In the genomic region with DNA sequence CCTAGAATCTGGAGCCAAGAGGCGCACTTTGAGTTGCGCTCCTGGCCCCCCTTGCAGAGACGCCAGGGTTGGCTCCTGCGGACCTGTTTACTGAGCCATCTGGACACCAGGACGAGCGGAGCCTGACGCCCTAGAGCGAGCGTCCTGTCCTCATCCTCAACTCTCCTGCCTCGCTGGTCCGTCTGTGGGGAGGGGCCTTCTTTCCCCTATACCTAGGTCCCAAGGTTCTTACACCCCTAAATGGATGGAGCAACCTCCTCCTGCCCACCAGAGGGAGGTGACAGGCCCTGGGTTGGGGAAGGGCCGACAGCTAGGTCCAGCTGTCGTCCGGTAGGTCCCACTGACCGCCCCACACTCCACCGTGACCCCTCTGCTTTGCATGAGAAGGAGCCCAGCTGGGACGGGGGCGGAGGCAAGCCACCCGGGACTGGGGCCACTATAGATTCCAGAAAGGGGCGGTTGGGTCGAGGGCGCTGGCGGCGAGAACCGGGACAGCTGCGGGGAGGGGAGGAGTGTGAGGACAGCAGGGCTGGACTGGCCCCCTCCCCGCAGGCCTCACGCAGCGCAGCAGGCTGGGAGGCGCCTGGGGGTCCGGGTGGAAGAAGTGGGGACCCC, we compare ENCODE assay signal across 8 cellular contexts. TPM values are rescaled to one million over a fixed set of nuclear protein-coding genes. Genes with fewer than 3 reads are reported as not detected.
DNase-seq lines count a peak whose midpoint lies in the region; ATAC-seq lines count a peak whose summit lies in the region.
"Had no signal": no experiment of that assay in that cellular context is flagged by ENCODE, and none has a peak within 500 bp of the region (broad histone marks: within the 10 kb centered on the region; RNA-seq: fewer than 3 reads in every experiment).

No MANE protein-coding gene starts in this region.

- H3K4me3 ChIP-seq in neuronal stem cell (ENCODE audit: low read length in 2 of 2) = peak overlapping the region in 1 of 2 donors; percentile 60

- no peaks in the 10 kb centered on the region for H3K9me3 Mint-ChIP-seq in effector memory CD8-positive, alpha-beta T cell

- H3K4me3 Mint-ChIP-seq in effector memory CD8-positive, alpha-beta T cell = peak overlapping the region; percentile 45 to 61

- H3K27me3 ChIP-seq in neuronal stem cell (ENCODE audit: control insufficient read depth in 3 of 3, insufficient read depth in 3 of 3, low read depth in 1 of 3, low read length in 3 of 3) = peaks cover 84 to 100% (median 99%) of the 10 kb centered on the region in 3 experiments

- H3K9me3 ChIP-seq in ES-I3 (ENCODE audit: control insufficient read depth, insufficient read depth, low read length) (no peaks in the 10 kb centered on the region), neuronal stem cell (replicated peaks in 1 of 2; ENCODE audit: control insufficient read depth in 2 of 2, insufficient read depth in 1 of 2, low read depth in 1 of 2, low read length in 2 of 2) (no peaks in the 10 kb centered on the region)

- H2BK120ac ChIP-seq in neuronal stem cell (ENCODE audit: low read depth, low read length) = no peak overlapping the region

- no peak overlapping the region for H3K27ac ChIP-seq in neuronal stem cell (replicated peaks; ENCODE audit: low read length)

- H3K9ac ChIP-seq in ES-I3 (ENCODE audit: low read depth, low read length) = peak overlapping the region; percentile 64; the same call in 1 of the 2 replicates
- H3K9ac ChIP-seq in neuronal stem cell (ENCODE audit: low read depth, low read length, poor library complexity) = no peak overlapping the region

- H3K36me3 Mint-ChIP-seq in effector memory CD8-positive, alpha-beta T cell (ENCODE audit: insufficient read depth) = peaks cover 33% of the 10 kb centered on the region

- H4K91ac ChIP-seq in neuronal stem cell (ENCODE audit: low read depth, low read length, poor library complexity) = no peak overlapping the region

- H2BK5ac ChIP-seq in neuronal stem cell (ENCODE audit: low read length) = no peak overlapping the region

- H3K14ac ChIP-seq in neuronal stem cell (ENCODE audit: low read length) = no peak overlapping the region

- DNase-seq in NCI-H69 (lab: John Stamatoyannopoulos, UW) = peak; percentile 68
- no peak for DNase-seq in effector memory CD8-positive, alpha-beta T cell
- DNase-seq in neuronal stem cell (ENCODE audit: low spot score) = no peak
- no peak for DNase-seq in AG08396 (ENCODE audit: low spot score)

- H3K36me3 ChIP-seq in ES-I3 (ENCODE audit: insufficient read depth, low read length) (no peaks in the 10 kb centered on the region), neuronal stem cell (replicated peaks in 1 of 2; ENCODE audit: control insufficient read depth in 2 of 2, insufficient read depth in 2 of 2, low read length in 2 of 2) (no peaks in the 10 kb centered on the region)

- WGBS in neuronal stem cell (ENCODE audit: extremely low coverage in 2 of 2, insufficient read length in 2 of 2, insufficient replicate concordance in 1 of 2), 2 donors = no CpG with 5 or more reads among the region's 31 CpGs

- peaks cover 57 to 58% of the 10 kb centered on the region in 2 donors for H3K4me1 Mint-ChIP-seq in effector memory CD8-positive, alpha-beta T cell (ENCODE audit: low read depth in 2 of 2)

- H3K27ac Mint-ChIP-seq in effector memory CD8-positive, alpha-beta T cell = no peak overlapping the region

- H2BK15ac ChIP-seq in neuronal stem cell (ENCODE audit: low read length) = peak overlapping the region; percentile 13

- H2BK12ac ChIP-seq in neuronal stem cell (ENCODE audit: low read length) = no peak overlapping the region

- no peak overlapping the region for H4K8ac ChIP-seq in neuronal stem cell (ENCODE audit: low read depth, low read length)

- H3K4ac ChIP-seq in neuronal stem cell (ENCODE audit: low read length) = no peak overlapping the region

- H3K18ac ChIP-seq in neuronal stem cell (ENCODE audit: low read length) = peak overlapping the region; percentile 38

- H2AK5ac ChIP-seq in neuronal stem cell (ENCODE audit: low read depth, low read length) = peak overlapping the region; percentile 27

- no peak for ATAC-seq in effector memory CD8-positive, alpha-beta T cell (replicated peaks)
- ATAC-seq in GM21367 (IDR thresholded peaks at IDR 0.05; ENCODE audit: unreplicated experiment) = no peak
- no peak for ATAC-seq in HG03521 (IDR thresholded peaks at IDR 0.05; ENCODE audit: unreplicated experiment)
- ATAC-seq: HCT116 had no signal

- peak overlapping the region; percentile 95 for H3K4me2 ChIP-seq in neuronal stem cell (ENCODE audit: insufficient read depth, low read length, poor library complexity, severe bottlenecking)

- H3K27me3 Mint-ChIP-seq in effector memory CD8-positive, alpha-beta T cell = peaks cover 88 to 100% of the 10 kb centered on the region in 2 donors

- peak overlapping the region; percentile 15 for H3K23ac ChIP-seq in neuronal stem cell (ENCODE audit: low read depth, low read length, poor library complexity)

- peak overlapping the region; percentile 91 for H2AFZ ChIP-seq in neuronal stem cell (ENCODE audit: low read length)

- H3K4me1 ChIP-seq in ES-I3 (ENCODE audit: insufficient read depth, low read length) (peaks cover 35% of the 10 kb centered on the region), neuronal stem cell (ENCODE audit: control insufficient read depth in 2 of 2, insufficient read depth in 1 of 2, low read depth in 1 of 2, low read length in 2 of 2) (peaks cover 27 to 38% of the 10 kb centered on the region in 2 donors)

- H3K79me1 ChIP-seq in neuronal stem cell (ENCODE audit: low read depth, low read length) = no peaks in the 10 kb centered on the region

RNA-seq across cellular contexts. Expression of a gene that starts 3.0 kb away (rescaled TPM):
- 0.04 TPM for polyA plus RNA-seq in neuronal stem cell (2013, experiment 1 of 2)
- 0.06 TPM for polyA plus RNA-seq in neuronal stem cell (2013, experiment 2 of 2)

RNA-seq across cellular contexts. Expression of a gene that starts 14.5 kb away (rescaled TPM):
- polyA plus RNA-seq in neuronal stem cell (2013, experiment 1 of 2) = 58.6 TPM
- polyA plus RNA-seq in neuronal stem cell (2013, experiment 2 of 2) = 62.9 TPM
